Comparison of ENCODE assay signal across 10 cellular contexts in the genomic region with DNA sequence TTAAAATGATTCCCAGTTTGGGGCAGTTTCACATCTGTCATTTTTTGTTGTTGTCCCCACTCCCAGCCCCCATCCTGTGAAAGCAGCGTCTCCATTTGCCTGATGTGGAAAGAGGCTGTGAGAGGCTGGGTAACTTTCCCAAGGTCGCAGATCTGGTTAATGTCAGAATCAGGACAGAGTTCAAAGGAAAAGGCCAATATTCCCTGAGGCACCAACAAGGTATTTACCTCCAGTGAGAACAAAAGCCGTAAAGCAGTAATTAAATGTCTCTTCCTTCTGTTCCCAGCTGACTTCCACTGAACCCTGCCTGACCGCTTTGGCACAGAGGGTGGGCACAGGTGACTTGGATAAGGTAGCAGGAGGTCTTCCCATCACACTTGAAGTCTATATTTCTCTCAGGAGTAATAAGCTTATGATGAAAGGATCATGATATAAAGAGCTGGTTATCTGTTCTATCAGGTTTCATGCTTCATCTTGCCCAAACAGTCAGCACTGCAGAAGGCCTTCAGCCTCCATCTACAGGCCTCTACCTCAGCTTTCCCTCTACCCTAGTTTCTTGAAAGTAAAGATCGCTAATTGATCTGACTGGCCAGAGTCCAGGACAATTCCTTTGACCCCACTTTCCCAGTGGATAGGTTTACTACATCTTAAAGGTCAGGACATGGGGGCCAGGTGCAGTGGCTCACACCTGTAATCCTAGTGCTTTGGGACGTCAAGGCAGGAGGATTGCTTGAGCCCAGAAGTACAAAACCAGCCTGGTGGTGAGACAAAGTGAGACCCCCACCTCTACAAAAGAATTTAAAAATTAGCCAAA. TPM values are rescaled to one million over a fixed set of nuclear protein-coding genes. Genes with fewer than 3 reads are reported as not detected.
DNase-seq lines count a peak whose midpoint lies in the region; ATAC-seq and TF ChIP-seq lines count a peak whose summit lies in the region.
"Had no signal": no experiment of that assay in that cellular context is flagged by ENCODE, and none has a peak within 500 bp of the region (broad histone marks: within the 10 kb centered on the region; RNA-seq: fewer than 3 reads in every experiment).

No MANE protein-coding gene starts in this region.

- H3K9me3 ChIP-seq in breast epithelium (no peaks in the 10 kb centered on the region), mesenchymal stem cell (ENCODE audit: control insufficient read depth, low read length) (no peaks in the 10 kb centered on the region), tibial artery (no peaks in the 10 kb centered on the region)

- no peaks in the 10 kb centered on the region for H3K27me3 ChIP-seq in breast epithelium
- no peaks in the 10 kb centered on the region for H3K27me3 ChIP-seq in mesenchymal stem cell (ENCODE audit: control insufficient read depth in 1 of 2, insufficient read depth in 1 of 2, low read length in 2 of 2)
- no peaks in the 10 kb centered on the region for H3K27me3 ChIP-seq in tibial artery

- ATAC-seq in HG03565 (IDR thresholded peaks at IDR 0.05; ENCODE audit: unreplicated experiment) = no peak

- DNase-seq in NCI-H2196 (lab: John Stamatoyannopoulos, UW; ENCODE audit: unreplicated experiment) (peak; percentile 10), NCI-H2196 treated with DMSO at 0.1 percent for 48 hours (lab: John Stamatoyannopoulos, UW; ENCODE audit: unreplicated experiment) (no peak), breast epithelium (ENCODE audit: low spot score in 2 of 2) (no peak), mesenchymal stem cell (no peak), tibial artery (no peak), NCI-H1694 (lab: John Stamatoyannopoulos, UW) (no peak)
- DNase-seq in central memory CD4-positive, alpha-beta T cell = no peak
- DNase-seq: stimulated activated CD4-positive, alpha-beta T cell treated with anti-CD3 and anti-CD28 coated beads, Interleukin-4, amount 100 ng/mL, for 1 hour; WERI-Rb-1 had no signal

- peaks cover 15 to 41% of the 10 kb centered on the region in 2 donors for H3K4me1 ChIP-seq in breast epithelium
- peaks cover 35% of the 10 kb centered on the region for H3K4me1 ChIP-seq in mesenchymal stem cell (ENCODE audit: control insufficient read depth, insufficient read depth, low read depth, low read length)
- peaks cover 0 to 42% (median 26%) of the 10 kb centered on the region in 4 donors for H3K4me1 ChIP-seq in tibial artery

- peak overlapping the region; percentile 6 for H4K91ac ChIP-seq in mesenchymal stem cell (ENCODE audit: low read length)

- H3K18ac ChIP-seq in mesenchymal stem cell (ENCODE audit: low read depth in 1 of 2, low read length in 2 of 2) = peak overlapping the region; percentile 58 to 78

- peak overlapping the region in 1 of 2 experiments; percentile 84 for H3K4ac ChIP-seq in mesenchymal stem cell (ENCODE audit: low read depth in 1 of 2, low read length in 2 of 2)

- H2BK5ac ChIP-seq in mesenchymal stem cell (ENCODE audit: low read depth, low read length, poor library complexity, severe bottlenecking) = peak overlapping the region; percentile 91

- H2AFZ ChIP-seq in mesenchymal stem cell (ENCODE audit: low read depth, low read length) = no peak overlapping the region

- TF ChIP-seq CTCF in breast epithelium (IDR thresholded peaks at IDR 0.05) = no peak
- no peak for TF ChIP-seq CTCF in tibial artery (IDR thresholded peaks at IDR 0.05)

- peak overlapping the region; percentile 80 for H2BK120ac ChIP-seq in mesenchymal stem cell (ENCODE audit: low read depth, low read length)

- no peak overlapping the region for H3K14ac ChIP-seq in mesenchymal stem cell (ENCODE audit: low read length in 2 of 2)

- H3K79me1 ChIP-seq in mesenchymal stem cell (replicated peaks; ENCODE audit: low read length, poor library complexity, severe bottlenecking) = no peaks in the 10 kb centered on the region

- H3K9ac ChIP-seq in mesenchymal stem cell (ENCODE audit: low read length) = peak overlapping the region; percentile 88

- H2BK12ac ChIP-seq in mesenchymal stem cell (ENCODE audit: low read length in 2 of 2) = peak overlapping the region; percentile 50 to 71

- H4K8ac ChIP-seq in mesenchymal stem cell (ENCODE audit: low read length) = peak overlapping the region; percentile 96

- TF ChIP-seq POLR2A in breast epithelium (IDR thresholded peaks at IDR 0.05) = no peak

- H3K4me3 ChIP-seq in breast epithelium (peak overlapping the region in 1 of 3 donors; percentile 43), mesenchymal stem cell (ENCODE audit: insufficient read depth in 1 of 2, low read depth in 1 of 2, low read length in 2 of 2) (peak overlapping the region in 1 of 2 experiments; percentile 59), tibial artery (no peak overlapping the region)

- H3K23ac ChIP-seq in mesenchymal stem cell (ENCODE audit: low read length in 2 of 2) = no peak overlapping the region

- H3K36me3 ChIP-seq in breast epithelium = no peaks in the 10 kb centered on the region
- no peaks in the 10 kb centered on the region for H3K36me3 ChIP-seq in mesenchymal stem cell (ENCODE audit: control insufficient read depth in 1 of 2, insufficient read depth in 2 of 2, low read depth in 1 of 2, low read length in 2 of 2)
- no peaks in the 10 kb centered on the region for H3K36me3 ChIP-seq in tibial artery
- H3K36me3 ChIP-seq: WERI-Rb-1 had no signal

- peak overlapping the region; percentile 72 for H2AK5ac ChIP-seq in mesenchymal stem cell (ENCODE audit: low read length, severe bottlenecking)

- intact Hi-C loops in breast epithelium (cut with DNase I; ENCODE audit: low total_unique reads) = no loop called here
- intact Hi-C loops in tibial artery (cut with DNase I; ENCODE audit: low total_unique reads) = no loop called here

- H2BK15ac ChIP-seq in mesenchymal stem cell (ENCODE audit: low read depth, poor library complexity, severe bottlenecking) = peak overlapping the region; percentile 75

- WGBS in mesenchymal stem cell = 35% methylated on average over 4 of the region's 6 CpGs

- no peak overlapping the region for H3K4me2 ChIP-seq in mesenchymal stem cell (ENCODE audit: low read length, poor library complexity, severe bottlenecking)

- H3K27ac ChIP-seq in breast epithelium (peak overlapping the region; percentile 96), mesenchymal stem cell (ENCODE audit: low read length, poor library complexity, severe bottlenecking) (peak overlapping the region; percentile 99), tibial artery (peak overlapping the region; percentile 71 to 77)
- H3K27ac ChIP-seq: WERI-Rb-1 had no signal

RNA-seq across cellular contexts. Expression of a gene that starts 9.4 kb away (rescaled TPM):
- total RNA-seq in breast epithelium = not detected
- not detected for polyA plus RNA-seq in mesenchymal stem cell (2013, experiment 1 of 2)
- polyA plus RNA-seq in mesenchymal stem cell (2013, experiment 2 of 2) = 0.07 TPM

RNA-seq across cellular contexts. Expression of a gene that starts 45.0 kb away (rescaled TPM):
- total RNA-seq in breast epithelium = 100 to 1,000 TPM; 296 to 563 (median 375) TPM
- 391 TPM for polyA plus RNA-seq in mesenchymal stem cell (2013, experiment 1 of 2)
- polyA plus RNA-seq in mesenchymal stem cell (2013, experiment 2 of 2) = 399 TPM
